Comparison of ENCODE assay signal across 14 cellular contexts in genomic region chr3:186105543-186105942, GRCh38. TPM values are rescaled to one million over a fixed set of nuclear protein-coding genes. Genes with fewer than 3 reads are reported as not detected.
DNase-seq lines count a peak whose midpoint lies in the region; ATAC-seq and TF ChIP-seq lines count a peak whose summit lies in the region.
"Had no signal": no experiment of that assay in that cellular context is flagged by ENCODE, and none has a peak within 500 bp of the region (broad histone marks: within the 10 kb centered on the region; RNA-seq: fewer than 3 reads in every experiment).

No MANE protein-coding gene starts in this region.

- H3K4me3 ChIP-seq in BLaER1: peak overlapping the region; percentile 88; the same call in 1 of the 2 replicates
- H3K4me3 ChIP-seq in RWPE2 (ENCODE audit: severe bottlenecking): no peak overlapping the region

- ATAC-seq in RWPE2 (ENCODE audit: low read depth) (no peak), memory B cell (ENCODE audit: low read depth) (no peak)
- ATAC-seq: activated naive CD4-positive, alpha-beta T cell treated with anti-CD3 and anti-CD28 coated beads, Interleukin-2, amount 50 U/mL, for 72 hours had no signal

- TF ChIP-seq CTCF in HFFc6 (IDR thresholded peaks at IDR 0.05): no peak
- TF ChIP-seq CTCF in RWPE2 (IDR thresholded peaks at IDR 0.05; ENCODE audit: poor library complexity, severe bottlenecking): no peak

- H3K36me3 ChIP-seq in BLaER1 (peaks cover 46% of the 10 kb centered on the region), RWPE2 (ENCODE audit: low read depth) (peaks cover 39% of the 10 kb centered on the region)

- peaks cover 74% of the 10 kb centered on the region for H4K20me1 ChIP-seq in BLaER1

- H3K4me1 ChIP-seq in BLaER1: peaks cover 69% of the 10 kb centered on the region
- H3K4me1 ChIP-seq in RWPE2 (ENCODE audit: insufficient read depth, poor library complexity, severe bottlenecking): peaks cover 36% of the 10 kb centered on the region

- H3K36me3 Mint-ChIP-seq in HFFc6 (ENCODE audit: low read depth) (peaks cover 29% of the 10 kb centered on the region), memory B cell (no peaks in the 10 kb centered on the region)

- H3K9me3 ChIP-seq in BLaER1 (no peaks in the 10 kb centered on the region), RWPE2 (ENCODE audit: severe bottlenecking) (no peaks in the 10 kb centered on the region)

- H3K9ac ChIP-seq in BLaER1: peak overlapping the region; percentile 35

- peaks cover 2% of the 10 kb centered on the region for H3K27me3 Mint-ChIP-seq in HFFc6 (ENCODE audit: insufficient read depth)
- H3K27me3 Mint-ChIP-seq in memory B cell: peaks cover 4% of the 10 kb centered on the region

- H3K27ac Mint-ChIP-seq in HFFc6: peak overlapping the region; percentile 60
- peak overlapping the region; percentile 16 for H3K27ac Mint-ChIP-seq in memory B cell
- H3K27ac Mint-ChIP-seq: activated CD4-positive, alpha-beta T cell treated with anti-CD3 and anti-CD28 coated beads, Interleukin-2, amount 10 ng/mL, durations not matched to agents 7 days and 5 days; activated naive CD4-positive, alpha-beta T cell treated with anti-CD3 and anti-CD28 coated beads, Interleukin-2, amount 50 U/mL, for 72 hours had no signal

- H3K4me2 ChIP-seq in BLaER1: peak overlapping the region; percentile 88

- H3K9me3 Mint-ChIP-seq in HFFc6 (no peaks in the 10 kb centered on the region), memory B cell (no peaks in the 10 kb centered on the region)
- H3K9me3 Mint-ChIP-seq: activated CD4-positive, alpha-beta T cell treated with anti-CD3 and anti-CD28 coated beads, Interleukin-2, amount 10 ng/mL, durations not matched to agents 7 days and 5 days; activated naive CD4-positive, alpha-beta T cell treated with anti-CD3 and anti-CD28 coated beads, Interleukin-2, amount 50 U/mL, for 72 hours had no signal

- H3K4me3 Mint-ChIP-seq in HFFc6 (no peak overlapping the region), memory B cell (no peak overlapping the region)
- H3K4me3 Mint-ChIP-seq: activated CD4-positive, alpha-beta T cell treated with anti-CD3 and anti-CD28 coated beads, Interleukin-2, amount 10 ng/mL, durations not matched to agents 7 days and 5 days had no signal

- no peaks in the 10 kb centered on the region for H3K27me3 ChIP-seq in BLaER1
- no peaks in the 10 kb centered on the region for H3K27me3 ChIP-seq in RWPE2 (ENCODE audit: insufficient read depth, poor library complexity, severe bottlenecking)

- peaks cover 51% of the 10 kb centered on the region for H3K4me1 Mint-ChIP-seq in HFFc6 (ENCODE audit: low read depth)
- peaks cover 23% of the 10 kb centered on the region for H3K4me1 Mint-ChIP-seq in memory B cell

- H3K27ac ChIP-seq in BLaER1 (0 out of 2 replicates have a peak overlapping the region, but pooled peaks have one; percentile 0), RWPE2 (ENCODE audit: poor library complexity, severe bottlenecking) (peak overlapping the region; percentile 76)

- DNase-seq in HFFc6 (no peak), RWPE2 (ENCODE audit: low spot score) (no peak), memory B cell (ENCODE audit: low spot score in 2 of 2) (no peak), putamen (ENCODE audit: low spot score) (no peak), anterior cingulate cortex (lab: John Stamatoyannopoulos, UW) (no peak), SIG-M5 (lab: John Stamatoyannopoulos, UW) (no peak)
- DNase-seq in stimulated activated CD4-positive, alpha-beta T cell treated with anti-CD3 and anti-CD28 coated beads, Interleukin-4, amount 100 ng/mL, for 24 hours: no peak
- DNase-seq: activated CD4-positive, alpha-beta T cell treated with anti-CD3 and anti-CD28 coated beads, Interleukin-2, amount 10 ng/mL, durations not matched to agents 7 days and 5 days; activated T-cell treated with anti-CD3 and anti-CD28 coated beads, Interleukin-2, amount 50 U/mL, for 1 hour; effector CD4-positive, alpha-beta T cell; NCI-H2081 treated with DMSO at 0.1 percent for 48 hours; Right ventricle myocardium superior had no signal

RNA-seq across cellular contexts. Expression of gene ETV5, which starts 3.3 kb away (rescaled TPM):
- total RNA-seq in HFFc6 (2021; fragmentation: NEBNext Ultra II Directional; extraction: Animal tissue kit (Norgen Biotek cat#: 25700)): 10 to 100 TPM; 48.6 to 69.3 (median 52.5) TPM
